ENCODE assay signal across 8 cellular contexts in genomic region chr6:108736832-108737231, GRCh38.
A peak's percentile ranks its signal among the peaks of the same experiment; 100 is the strongest.
DNase-seq lines count a peak whose midpoint lies in the region; ATAC-seq and TF ChIP-seq lines count a peak whose summit lies in the region.

No MANE protein-coding gene starts in this region.

- H3K36me3 ChIP-seq in lower lobe of right lung: no peaks in the 10 kb centered on the region

- H3K4me1 ChIP-seq in lower lobe of right lung: peaks cover 5% of the 10 kb centered on the region

- peak; percentile 63 to 69 for ATAC-seq in lower lobe of right lung
- no peak for ATAC-seq in GM21576 (IDR thresholded peaks at IDR 0.05; ENCODE audit: unreplicated experiment)
- no peak for ATAC-seq in GM19463 (IDR thresholded peaks at IDR 0.05; ENCODE audit: unreplicated experiment)
- ATAC-seq in GM21390 (IDR thresholded peaks at IDR 0.05; ENCODE audit: unreplicated experiment): no peak

- no peaks in the 10 kb centered on the region for H3K9me3 ChIP-seq in lower lobe of right lung

- DNase-seq in AG10803 (ENCODE audit: low read depth) (peak; percentile 71), LHCN-M2 (ENCODE audit: low read depth) (peak; percentile 90), cardiac fibroblast (ENCODE audit: low read depth in 2 of 2) (peak; percentile 86 to 90), lower lobe of right lung (no peak)
- DNase-seq in stimulated activated CD4-positive, alpha-beta T cell treated with anti-CD3 and anti-CD28 coated beads, Interleukin-4, amount 100 ng/mL, for 1 hour: no peak

- no peak for TF ChIP-seq CTCF in AG10803 (conservative IDR thresholded peaks at IDR 0.05; ENCODE audit: low read length)
- no peak for TF ChIP-seq CTCF in cardiac fibroblast (IDR thresholded peaks at IDR 0.05; ENCODE audit: low read depth, low read length)
- no peak for TF ChIP-seq CTCF in lower lobe of right lung (IDR thresholded peaks at IDR 0.05)

- intact Hi-C loops in lower lobe of right lung (cut with DNase I): no loop called here

- H3K4me3 ChIP-seq in AG10803 (ENCODE audit: low read length): no peak overlapping the region
- H3K4me3 ChIP-seq in cardiac fibroblast (replicated peaks in 1 of 2; ENCODE audit: low read depth in 2 of 2, low read length in 2 of 2): no peak overlapping the region
- H3K4me3 ChIP-seq in lower lobe of right lung: no peak overlapping the region

- no peak overlapping the region for H3K27ac ChIP-seq in lower lobe of right lung

- no peaks in the 10 kb centered on the region for H3K27me3 ChIP-seq in lower lobe of right lung (ENCODE audit: low read depth)

Comparison
In these comparisons a context has a peak if more than half of its experiments do, and no peak if none do; other contexts are left out.
1. DNase-seq: peak in AG10803 (single experiment), LHCN-M2 (single experiment) and cardiac fibroblast (2 of 2); none in lower lobe of right lung (single experiment) and stimulated activated CD4-positive, alpha-beta T cell treated with anti-CD3 and anti-CD28 coated beads, Interleukin-4, amount 100 ng/mL, for 1 hour (single experiment).
2. ATAC-seq: peak in lower lobe of right lung (2 of 2); none in GM21576 (single experiment), GM19463 (single experiment) and GM21390 (single experiment).